2 cellular contexts compared by ENCODE assay signal in genomic region chr2:27069961-27070618, GRCh38.
TF ChIP-seq lines count a peak whose summit lies in the region.

No MANE protein-coding gene starts in this region.

TF ChIP-seq in SK-N-SH, 30 proteins besides CTCF, POLR2A, EP300 and RAD21:
- no peak for TF ChIP-seq EZH2phosphoT487 (IDR thresholded peaks at IDR 0.05; ENCODE audit: borderline replicate concordance, low read depth)
- TF ChIP-seq GATA2 (CRISPR knock-in tag; IDR thresholded peaks at IDR 0.05) = no peak
- no peak for TF ChIP-seq USF2 (IDR thresholded peaks at IDR 0.05; ENCODE audit: borderline replicate concordance, low read depth, low read length)

TF ChIP-seq in SK-N-SH treated with all-trans-retinoic acid at 6 μM for 48 hours, 23 proteins besides CTCF, POLR2A, EP300 and RAD21:
- no peak for TF ChIP-seq ARNTL (CRISPR knock-in tag; IDR thresholded peaks at IDR 0.05; ENCODE audit: borderline replicate concordance, low read depth)
- TF ChIP-seq GLIS3 (CRISPR knock-in tag; IDR thresholded peaks at IDR 0.05) = no peak
- TF ChIP-seq BACH2 (CRISPR knock-in tag; IDR thresholded peaks at IDR 0.05; ENCODE audit: borderline replicate concordance) = no peak
TF ChIP-seq in SK-N-SH treated with all-trans-retinoic acid at 6 μM for 48 hours: peak in this region for 0.
